In the genomic region with DNA sequence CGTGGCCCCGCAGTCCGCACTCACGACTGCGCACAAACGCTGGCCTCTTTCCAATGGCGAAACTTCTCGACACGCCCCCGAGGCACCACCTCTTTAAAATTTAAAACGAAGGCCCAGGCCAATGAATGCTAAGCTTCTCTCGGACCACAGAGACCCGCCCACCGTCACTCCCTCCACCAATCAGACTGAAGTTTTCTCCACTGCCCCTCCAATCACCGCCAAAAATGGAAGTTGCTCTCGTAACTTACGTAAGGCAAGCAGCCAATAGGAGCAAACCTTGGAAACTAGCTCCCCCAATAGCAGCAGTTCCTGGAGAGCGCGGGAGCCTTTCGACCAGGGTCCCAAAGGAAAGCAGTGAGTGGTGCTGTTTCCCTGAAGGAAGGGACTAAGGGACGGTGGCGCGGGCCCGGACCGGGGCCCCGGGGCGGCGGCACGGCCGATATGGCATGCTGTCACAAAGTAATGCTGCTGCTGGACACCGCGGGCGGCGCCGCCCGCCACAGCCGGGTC, we compare ENCODE assay signal across 8 cellular contexts. TPM values are rescaled to one million over a fixed set of nuclear protein-coding genes. Genes with fewer than 3 reads are reported as not detected.
DNase-seq lines count a peak whose midpoint lies in the region; ATAC-seq and TF ChIP-seq lines count a peak whose summit lies in the region.

A gene with protein sequence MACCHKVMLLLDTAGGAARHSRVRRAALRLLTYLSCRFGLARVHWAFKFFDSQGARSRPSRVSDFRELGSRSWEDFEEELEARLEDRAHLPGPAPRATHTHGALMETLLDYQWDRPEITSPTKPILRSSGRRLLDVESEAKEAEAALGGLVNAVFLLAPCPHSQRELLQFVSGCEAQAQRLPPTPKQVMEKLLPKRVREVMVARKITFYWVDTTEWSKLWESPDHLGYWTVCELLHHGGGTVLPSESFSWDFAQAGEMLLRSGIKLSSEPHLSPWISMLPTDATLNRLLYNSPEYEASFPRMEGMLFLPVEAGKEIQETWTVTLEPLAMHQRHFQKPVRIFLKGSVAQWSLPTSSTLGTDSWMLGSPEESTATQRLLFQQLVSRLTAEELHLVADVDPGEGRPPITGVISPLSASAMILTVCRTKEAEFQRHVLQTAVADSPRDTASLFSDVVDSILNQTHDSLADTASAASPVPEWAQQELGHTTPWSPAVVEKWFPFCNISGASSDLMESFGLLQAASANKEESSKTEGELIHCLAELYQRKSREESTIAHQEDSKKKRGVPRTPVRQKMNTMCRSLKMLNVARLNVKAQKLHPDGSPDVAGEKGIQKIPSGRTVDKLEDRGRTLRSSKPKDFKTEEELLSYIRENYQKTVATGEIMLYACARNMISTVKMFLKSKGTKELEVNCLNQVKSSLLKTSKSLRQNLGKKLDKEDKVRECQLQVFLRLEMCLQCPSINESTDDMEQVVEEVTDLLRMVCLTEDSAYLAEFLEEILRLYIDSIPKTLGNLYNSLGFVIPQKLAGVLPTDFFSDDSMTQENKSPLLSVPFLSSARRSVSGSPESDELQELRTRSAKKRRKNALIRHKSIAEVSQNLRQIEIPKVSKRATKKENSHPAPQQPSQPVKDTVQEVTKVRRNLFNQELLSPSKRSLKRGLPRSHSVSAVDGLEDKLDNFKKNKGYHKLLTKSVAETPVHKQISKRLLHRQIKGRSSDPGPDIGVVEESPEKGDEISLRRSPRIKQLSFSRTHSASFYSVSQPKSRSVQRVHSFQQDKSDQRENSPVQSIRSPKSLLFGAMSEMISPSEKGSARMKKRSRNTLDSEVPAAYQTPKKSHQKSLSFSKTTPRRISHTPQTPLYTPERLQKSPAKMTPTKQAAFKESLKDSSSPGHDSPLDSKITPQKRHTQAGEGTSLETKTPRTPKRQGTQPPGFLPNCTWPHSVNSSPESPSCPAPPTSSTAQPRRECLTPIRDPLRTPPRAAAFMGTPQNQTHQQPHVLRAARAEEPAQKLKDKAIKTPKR (N-terminal part only) (plus strand): TSS at position 324 of the 510 bp plus-strand sequence. CDS start 118 bp downstream, at position 442.

- peaks cover 24% of the 10 kb centered on the region for H3K4me1 ChIP-seq in PC-9 (replicated peaks; ENCODE audit: insufficient read depth)
- H3K4me1 ChIP-seq in muscle layer of colon (ENCODE audit: insufficient read depth, low read length), result no peaks in the 10 kb centered on the region

- DNase-seq in DMS53 treated with DMSO at 0.1 percent for 48 hours (lab: John Stamatoyannopoulos, UW; ENCODE audit: unreplicated experiment) (peak; percentile 96), KBM-7 (peak; percentile 100), PC-9 (peak; percentile 96 to 99), activated T-cell treated with anti-CD3 and anti-CD28 coated beads for 48 hours (ENCODE audit: low read depth) (peak; percentile 89)
- DNase-seq in stimulated activated CD8-positive, alpha-beta memory T cell treated with anti-CD3 and anti-CD28 coated beads, Interleukin-7, amount 100 ng/mL, for 1 hour (ENCODE audit: low read depth in 2 of 2), result peak; percentile 84

- no peaks in the 10 kb centered on the region for H3K9me3 ChIP-seq in PC-9 (ENCODE audit: insufficient read depth, low read depth)
- H3K9me3 ChIP-seq in muscle layer of colon (ENCODE audit: low read length), result no peaks in the 10 kb centered on the region

- POLR2A ChIA-PET in PC-9 (lab: Charles Lee; ENCODE audit: unreplicated experiment), result interaction anchor here (0.6 kb wide), 6 partner anchors 187 to 987 kb away, joined by 3 to 23 read pairs (median 4); no protein-coding TSS in a partner anchor

- H3K4me3 ChIP-seq in PC-9 (peak within 1 kb of the TSS; percentile 71), muscle layer of colon (ENCODE audit: low read depth in 1 of 2, low read length in 2 of 2) (peak within 1 kb of the TSS; percentile 78 to 84)

- in situ Hi-C loops in KBM-7 (cut with MboI; ENCODE audit: low pct_unique_long_range_greater_than_20kb, low sequenced_read_pairs), result no loop called here

- H3K79me2 ChIP-seq in PC-9 (ENCODE audit: low read depth), result peaks cover 48% of the 10 kb centered on the region

- peak within 1 kb of the TSS; percentile 82 for H2AFZ ChIP-seq in PC-9

- H3K9me2 ChIP-seq in PC-9 (ENCODE audit: insufficient read depth), result no peaks in the 10 kb centered on the region

- peak within 1 kb of the TSS; percentile 91 for H3K4me2 ChIP-seq in PC-9

- no peaks in the 10 kb centered on the region; the same call in 1 of the 2 replicates for H3F3A ChIP-seq in PC-9 (ENCODE audit: insufficient read depth, low read depth)

- BruUV-seq in PC-9 (replicated peaks; lab: Mats Ljungman, UMichigan), result no TSS peak

- H3K36me3 ChIP-seq in PC-9 (ENCODE audit: low read depth), result no peaks in the 10 kb centered on the region; the same call in 1 of the 2 replicates
- H3K36me3 ChIP-seq in muscle layer of colon (ENCODE audit: insufficient read depth, low read length), result no peaks in the 10 kb centered on the region

- ATAC-seq in GM21723 (IDR thresholded peaks at IDR 0.05; ENCODE audit: unreplicated experiment), result peak; percentile 95
- ATAC-seq in esophagus mucosa, result peak; percentile 98

- H3K9ac ChIP-seq in muscle layer of colon (ENCODE audit: low read length), result no peak within 1 kb of the TSS

- no peaks in the 10 kb centered on the region for H4K20me1 ChIP-seq in PC-9 (ENCODE audit: insufficient read depth)

- H3K27me3 ChIP-seq in PC-9 (ENCODE audit: insufficient read depth, low read depth) (no peaks in the 10 kb centered on the region), muscle layer of colon (ENCODE audit: control insufficient read depth in 1 of 2, insufficient read depth in 2 of 2, low read length in 2 of 2) (no peaks in the 10 kb centered on the region)

- intact Hi-C loops in PC-9 (cut with micrococcal nuclease; ENCODE audit: unreplicated experiment), result loop anchor here (1.0 to 10.0 kb wide), 2 partner anchors 79 to 240 kb away; a partner anchor contains a TSS

- TF ChIP-seq CTCF in PC-9 (conservative IDR thresholded peaks at IDR 0.05), result no peak

- H3K27ac ChIP-seq in PC-9 (peak within 1 kb of the TSS; percentile 59), muscle layer of colon (ENCODE audit: low read depth, low read length) (no peak within 1 kb of the TSS)

- CTCF ChIA-PET in PC-9 (lab: Charles Lee), result interaction anchor here (0.6 to 1.0 kb wide), 4 partner anchors 21 to 82 kb away, joined by 3 to 6 read pairs (median 4); no protein-coding TSS in a partner anchor

RNA-seq across cellular contexts. Expression of the gene that starts here (rescaled TPM):
- 17.8 and 23.6 TPM in 2 replicates for total RNA-seq in PC-9 (2021)
- 17.0 TPM for total RNA-seq in esophagus mucosa
